ENCODE assay signal across 18 cellular contexts in the genomic region with DNA sequence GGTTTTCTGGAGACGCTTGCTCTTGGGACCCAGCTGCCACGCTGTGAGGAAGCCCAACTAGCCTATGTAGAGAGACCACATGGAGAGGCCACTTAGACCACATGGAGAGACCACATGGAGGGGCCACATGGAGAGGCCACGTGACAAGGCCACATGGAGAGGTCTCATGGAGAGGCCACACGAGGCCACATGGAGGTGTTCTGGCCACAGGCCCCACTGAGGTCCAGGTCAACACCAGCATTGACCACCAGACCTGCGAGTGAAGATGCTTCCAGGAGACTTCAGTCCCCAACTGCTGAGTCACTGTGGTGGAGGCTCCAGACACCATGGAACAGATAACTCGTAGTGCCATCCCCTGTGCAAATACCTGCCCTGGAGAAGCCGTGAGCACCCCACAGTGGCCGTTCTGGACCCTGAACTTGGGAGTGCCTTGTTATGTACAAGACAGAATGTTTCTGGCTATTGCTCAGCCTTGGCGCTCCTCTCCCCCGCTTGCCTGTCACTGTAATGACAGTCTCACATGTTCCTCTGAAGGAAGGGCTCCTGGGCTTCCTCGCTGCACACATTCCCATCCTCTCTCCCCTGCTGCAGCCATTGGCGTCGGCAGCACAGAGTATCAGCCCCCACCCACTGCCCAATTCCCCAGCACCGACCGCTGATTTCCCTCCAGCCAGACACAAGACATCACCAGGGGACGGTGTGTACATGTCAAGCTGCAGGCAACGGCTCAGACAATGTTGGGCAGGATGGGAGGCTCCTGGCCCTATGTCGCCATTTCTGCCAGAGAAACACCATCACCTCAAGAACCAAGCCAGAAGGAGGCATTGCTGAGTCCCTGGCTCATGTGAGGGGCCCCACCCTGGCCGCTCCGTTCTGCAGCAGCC. TPM values are rescaled to one million over a fixed set of nuclear protein-coding genes. Genes with fewer than 3 reads are reported as not detected.
DNase-seq lines count a peak whose midpoint lies in the region; TF ChIP-seq lines count a peak whose summit lies in the region.
"Had no signal": no experiment of that assay in that cellular context is flagged by ENCODE, and none has a peak within 500 bp of the region (broad histone marks: within the 10 kb centered on the region; RNA-seq: fewer than 3 reads in every experiment).

No MANE protein-coding gene starts in this region.

- no peak for TF ChIP-seq RAD21 in neural cell (conservative IDR thresholded peaks at IDR 0.05)

- H3F3A ChIP-seq in neural cell (ENCODE audit: insufficient read depth, low read length, poor library complexity, severe bottlenecking) = no peaks in the 10 kb centered on the region

- H3K9ac ChIP-seq in neural cell (ENCODE audit: low read length) = peak overlapping the region; percentile 31

- H3K36me3 Mint-ChIP-seq in activated naive CD4-positive, alpha-beta T cell treated with anti-CD3 and anti-CD28 coated beads for 36 hours (ENCODE audit: low read depth) = no peaks in the 10 kb centered on the region

- no peaks in the 10 kb centered on the region for H4K20me1 ChIP-seq in neural cell (ENCODE audit: insufficient read depth)

- H3K9me3 ChIP-seq in neural cell (ENCODE audit: low read length) = no peaks in the 10 kb centered on the region
- H3K9me3 ChIP-seq: HAP-1, prostate gland, suprapubic skin had no signal

- no peaks in the 10 kb centered on the region for H3K9me2 ChIP-seq in neural cell (ENCODE audit: insufficient read depth, low read length)

- no peak overlapping the region for H3K4me2 ChIP-seq in neural cell (ENCODE audit: low read length)

- no peaks in the 10 kb centered on the region for H3K27me3 Mint-ChIP-seq in activated naive CD4-positive, alpha-beta T cell treated with anti-CD3 and anti-CD28 coated beads for 36 hours (ENCODE audit: low read depth)
- H3K27me3 Mint-ChIP-seq: CD4-positive, CD25-positive, alpha-beta regulatory T cell; dendritic cell treated with granulocyte-macrophage colony-stimulating factor and Interleukin-4, amounts not matched to agents 40 ng/mL and 50 ng/mL, for 4 days had no signal

- no peak overlapping the region for H3K27ac Mint-ChIP-seq in activated naive CD4-positive, alpha-beta T cell treated with anti-CD3 and anti-CD28 coated beads for 36 hours
- H3K27ac Mint-ChIP-seq: activated T-cell treated with anti-CD3 and anti-CD28 coated beads, Interleukin-2, amount 50 U/mL, for 72 hours; CD4-positive, CD25-positive, alpha-beta regulatory T cell; dendritic cell treated with granulocyte-macrophage colony-stimulating factor and Interleukin-4, amounts not matched to agents 40 ng/mL and 50 ng/mL, for 4 days had no signal

- no peak overlapping the region for H2AFZ ChIP-seq in neural cell (ENCODE audit: low read depth, low read length)

- no peak overlapping the region for H3K4me3 Mint-ChIP-seq in activated naive CD4-positive, alpha-beta T cell treated with anti-CD3 and anti-CD28 coated beads for 36 hours
- H3K4me3 Mint-ChIP-seq: activated T-cell treated with anti-CD3 and anti-CD28 coated beads, Interleukin-2, amount 50 U/mL, for 72 hours; dendritic cell treated with granulocyte-macrophage colony-stimulating factor and Interleukin-4, amounts not matched to agents 40 ng/mL and 50 ng/mL, for 4 days had no signal

- peak; percentile 40 for TF ChIP-seq EP300 in neural cell (conservative IDR thresholded peaks at IDR 0.05; ENCODE audit: poor library complexity, severe bottlenecking)

- peak overlapping the region; percentile 53 for H3K27ac ChIP-seq in neural cell (ENCODE audit: low read length)
- H3K27ac ChIP-seq: prostate gland, suprapubic skin had no signal

- H3K79me2 ChIP-seq in neural cell (replicated peaks; ENCODE audit: insufficient read depth, low read length) = no peaks in the 10 kb centered on the region

- H3K9me3 Mint-ChIP-seq in activated naive CD4-positive, alpha-beta T cell treated with anti-CD3 and anti-CD28 coated beads for 36 hours = peaks cover 4% of the 10 kb centered on the region
- H3K9me3 Mint-ChIP-seq: activated T-cell treated with anti-CD3 and anti-CD28 coated beads, Interleukin-2, amount 50 U/mL, for 72 hours had no signal

- H3K27me3 ChIP-seq in neural cell (ENCODE audit: insufficient read depth, low read depth, low read length) = no peaks in the 10 kb centered on the region
- H3K27me3 ChIP-seq: suprapubic skin had no signal

- TF ChIP-seq CTCF in neural cell (IDR thresholded peaks at IDR 0.05; ENCODE audit: poor library complexity, severe bottlenecking) = peak; percentile 29

- H3K4me1 Mint-ChIP-seq in activated naive CD4-positive, alpha-beta T cell treated with anti-CD3 and anti-CD28 coated beads for 36 hours (ENCODE audit: low read depth) = no peaks in the 10 kb centered on the region

- DNase-seq in DMS153 treated with DMSO at 0.1 percent for 48 hours (lab: John Stamatoyannopoulos, UW; ENCODE audit: unreplicated experiment) (peak; percentile 84), DMS153 (lab: John Stamatoyannopoulos, UW) (no peak), SKM-1 treated with dmso at 0.1 percent for 144 hours (lab: John Stamatoyannopoulos, UW; ENCODE audit: unreplicated experiment) (peak; percentile 100), GOT3 (lab: John Stamatoyannopoulos, UW) (no peak), RPMI8226 (no peak)
- DNase-seq in activated naive CD4-positive, alpha-beta T cell treated with anti-CD3 and anti-CD28 coated beads for 36 hours = peak; percentile 21
- no peak for DNase-seq in activated naive CD4-positive, alpha-beta T cell (lab: John Stamatoyannopoulos, UW)
- DNase-seq: 8988T; activated T-cell treated with anti-CD3 and anti-CD28 coated beads, Interleukin-2, amount 50 U/mL, for 72 hours; amygdala; CD4-positive, CD25-positive, alpha-beta regulatory T cell; hypothalamus; stimulated activated CD4-positive, alpha-beta T cell treated with anti-CD3 and anti-CD28 coated beads, Interleukin-15, amount 100 ng/mL, for 24 hours had no signal

- H3K4me3 ChIP-seq in neural cell (ENCODE audit: low read length) = no peak overlapping the region
- H3K4me3 ChIP-seq: HAP-1, prostate gland, suprapubic skin had no signal

- CTCF ChIA-PET in activated naive CD4-positive, alpha-beta T cell treated with anti-CD3 and anti-CD28 coated beads for 36 hours (lab: Charles Lee) = no interaction called here

- intact Hi-C loops in activated naive CD4-positive, alpha-beta T cell treated with anti-CD3 and anti-CD28 coated beads for 36 hours (cut with micrococcal nuclease) = no loop called here

- H3K36me3 ChIP-seq in neural cell (ENCODE audit: insufficient read depth, low read length) = no peaks in the 10 kb centered on the region
- H3K36me3 ChIP-seq: HAP-1, prostate gland, suprapubic skin had no signal

TF ChIP-seq in neural cell, 6 proteins besides CTCF, POLR2A, EP300 and RAD21:
- TF ChIP-seq, protein P1, sequence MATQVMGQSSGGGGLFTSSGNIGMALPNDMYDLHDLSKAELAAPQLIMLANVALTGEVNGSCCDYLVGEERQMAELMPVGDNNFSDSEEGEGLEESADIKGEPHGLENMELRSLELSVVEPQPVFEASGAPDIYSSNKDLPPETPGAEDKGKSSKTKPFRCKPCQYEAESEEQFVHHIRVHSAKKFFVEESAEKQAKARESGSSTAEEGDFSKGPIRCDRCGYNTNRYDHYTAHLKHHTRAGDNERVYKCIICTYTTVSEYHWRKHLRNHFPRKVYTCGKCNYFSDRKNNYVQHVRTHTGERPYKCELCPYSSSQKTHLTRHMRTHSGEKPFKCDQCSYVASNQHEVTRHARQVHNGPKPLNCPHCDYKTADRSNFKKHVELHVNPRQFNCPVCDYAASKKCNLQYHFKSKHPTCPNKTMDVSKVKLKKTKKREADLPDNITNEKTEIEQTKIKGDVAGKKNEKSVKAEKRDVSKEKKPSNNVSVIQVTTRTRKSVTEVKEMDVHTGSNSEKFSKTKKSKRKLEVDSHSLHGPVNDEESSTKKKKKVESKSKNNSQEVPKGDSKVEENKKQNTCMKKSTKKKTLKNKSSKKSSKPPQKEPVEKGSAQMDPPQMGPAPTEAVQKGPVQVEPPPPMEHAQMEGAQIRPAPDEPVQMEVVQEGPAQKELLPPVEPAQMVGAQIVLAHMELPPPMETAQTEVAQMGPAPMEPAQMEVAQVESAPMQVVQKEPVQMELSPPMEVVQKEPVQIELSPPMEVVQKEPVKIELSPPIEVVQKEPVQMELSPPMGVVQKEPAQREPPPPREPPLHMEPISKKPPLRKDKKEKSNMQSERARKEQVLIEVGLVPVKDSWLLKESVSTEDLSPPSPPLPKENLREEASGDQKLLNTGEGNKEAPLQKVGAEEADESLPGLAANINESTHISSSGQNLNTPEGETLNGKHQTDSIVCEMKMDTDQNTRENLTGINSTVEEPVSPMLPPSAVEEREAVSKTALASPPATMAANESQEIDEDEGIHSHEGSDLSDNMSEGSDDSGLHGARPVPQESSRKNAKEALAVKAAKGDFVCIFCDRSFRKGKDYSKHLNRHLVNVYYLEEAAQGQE (IDR thresholded peaks at IDR 0.05; ENCODE audit: borderline replicate concordance) = no peak
- peak; percentile 54 for TF ChIP-seq POLR2AphosphoS5 (IDR thresholded peaks at IDR 0.05)
- TF ChIP-seq MXI1 (conservative IDR thresholded peaks at IDR 0.05; ENCODE audit: poor library complexity, severe bottlenecking) = no peak
- no peak for TF ChIP-seq TAF1 (IDR thresholded peaks at IDR 0.05; ENCODE audit: low read depth)
- TF ChIP-seq SMC3 (conservative IDR thresholded peaks at IDR 0.05; ENCODE audit: poor library complexity) = peak; percentile 25

RNA-seq across cellular contexts. Expression of a gene that starts 40.9 kb away (rescaled TPM):
- 1 to 10 TPM; 7.0 to 7.1 TPM for total RNA-seq in activated naive CD4-positive, alpha-beta T cell treated with anti-CD3 and anti-CD28 coated beads for 36 hours
- polyA plus RNA-seq in neural cell = 1.1 and 2.8 TPM in 2 replicates
- polyA minus RNA-seq in neural cell = 9.5 and 11.2 TPM in 2 replicates

RNA-seq across cellular contexts. Expression of a gene that starts 49.0 kb away (rescaled TPM):
- 10 to 100 TPM; 36.0 to 43.8 TPM for total RNA-seq in activated naive CD4-positive, alpha-beta T cell treated with anti-CD3 and anti-CD28 coated beads for 36 hours
- 23.6 and 28.6 TPM in 2 replicates for polyA plus RNA-seq in neural cell
- 109 and 158 TPM in 2 replicates for polyA minus RNA-seq in neural cell

RNA-seq across cellular contexts. Expression of a gene that starts 57.7 kb away (rescaled TPM):
- total RNA-seq in activated naive CD4-positive, alpha-beta T cell treated with anti-CD3 and anti-CD28 coated beads for 36 hours = 1,000 to 10,000 TPM; 7,750 to 8,015 TPM
- polyA plus RNA-seq in neural cell = 1,962 and 2,032 TPM in 2 replicates
- 2,211 and 2,349 TPM in 2 replicates for polyA minus RNA-seq in neural cell

Comparison
In these comparisons a context has a peak if more than half of its experiments do, and no peak if none do; other contexts are left out.
1. DNase-seq: peak in DMS153 treated with DMSO at 0.1 percent for 48 hours (single experiment), activated naive CD4-positive, alpha-beta T cell treated with anti-CD3 and anti-CD28 coated beads for 36 hours (single experiment) and SKM-1 treated with dmso at 0.1 percent for 144 hours (single experiment); none in DMS153 (single experiment), activated naive CD4-positive, alpha-beta T cell (0 of 4), GOT3 (single experiment) and RPMI8226 (single experiment).